In the genomic region with DNA sequence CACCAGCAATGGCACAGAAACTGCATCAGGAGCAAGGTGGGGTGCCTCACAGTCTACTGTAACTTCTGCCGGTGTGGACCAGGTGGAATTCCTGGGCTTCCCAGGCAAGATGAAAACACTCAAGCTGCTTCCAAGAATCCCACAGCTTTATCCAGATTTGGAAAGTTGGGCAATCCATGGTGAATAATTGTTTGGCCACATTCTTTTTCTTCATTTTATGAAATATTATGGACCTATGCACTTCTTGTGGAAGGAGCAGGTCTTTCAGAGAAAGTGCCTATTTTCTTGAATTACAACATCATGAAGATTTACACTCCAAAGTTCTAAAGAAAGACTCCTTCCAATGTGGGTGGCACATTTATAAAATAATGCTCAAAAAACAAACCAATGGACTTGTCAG, we compare ENCODE assay signal across 22 cellular contexts.
"Had no signal": no experiment of that assay in that cellular context is flagged by ENCODE, and none has a peak within 500 bp of the region (broad histone marks: within the 10 kb centered on the region; RNA-seq: fewer than 3 reads in every experiment).

No MANE protein-coding gene starts in this region.

- H3K4me3 ChIP-seq: left ventricle myocardium inferior, lung, ovary, right atrium auricular region, right lobe of liver, skin epidermis, stomach, testis, thyroid gland, transverse colon, upper lobe of left lung, vagina had no signal

- DNase-seq: islet precursor cell; left ventricle myocardium inferior; mesendoderm; naive B cell; natural killer cell; ovary; right lobe of liver; stimulated activated CD4-positive, alpha-beta T cell treated with anti-CD3 and anti-CD28 coated beads, Interleukin-12 subunit alpha, Interleukin-12 subunit beta, amount 100 ng/mL, for 4 hours; stimulated activated CD4-positive, alpha-beta T cell treated with anti-CD3 and anti-CD28 coated beads, Interleukin-15, amount 100 ng/mL, for 24 hours; stimulated activated CD4-positive, alpha-beta T cell treated with anti-CD3 and anti-CD28 coated beads, Interleukin-2, amount 100 ng/mL, for 24 hours; stimulated activated CD4-positive, alpha-beta T cell treated with anti-CD3 and anti-CD28 coated beads, Interleukin-4, amount 100 ng/mL, for 1 hour; stimulated activated naive B cell treated with anti-CD40 and anti-IgM and Interleukin-4, amounts not matched to agents 10 μg/mL and 1 μg/mL and 100 μg/mL, for 72 hours; stimulated activated naive CD8-positive, alpha-beta T cell treated with anti-CD3 and anti-CD28 coated beads, Interleukin-15, Interleukin-2, amounts not matched to agents 100 U/mL and 50 U/mL, for 24 hours; stomach; testis; transverse colon; upper lobe of left lung had no signal
